12 cellular contexts compared by ENCODE assay signal in genomic region chr9:71549023-71549422, GRCh38.
DNase-seq lines count a peak whose midpoint lies in the region; ATAC-seq and TF ChIP-seq lines count a peak whose summit lies in the region.
"Had no signal": no experiment of that assay in that cellular context is flagged by ENCODE, and none has a peak within 500 bp of the region (broad histone marks: within the 10 kb centered on the region; RNA-seq: fewer than 3 reads in every experiment).

No MANE protein-coding gene starts in this region.

- H3K4me3 Mint-ChIP-seq in naive thymus-derived CD8-positive, alpha-beta T cell: no peak overlapping the region
- H3K4me3 Mint-ChIP-seq: activated naive CD8-positive, alpha-beta T cell treated with anti-CD3 and anti-CD28 coated beads for 36 hours had no signal

- peaks cover 15 to 35% (median 21%) of the 10 kb centered on the region in 5 donors for H3K27me3 Mint-ChIP-seq in naive thymus-derived CD8-positive, alpha-beta T cell

- POLR2A ChIA-PET in naive thymus-derived CD8-positive, alpha-beta T cell (lab: Charles Lee): no interaction called here

- no peak overlapping the region for H3K4me3 ChIP-seq in lower lobe of right lung
- H3K4me3 ChIP-seq: skin epidermis had no signal

- H3K9me3 Mint-ChIP-seq in naive thymus-derived CD8-positive, alpha-beta T cell: no peaks in the 10 kb centered on the region
- H3K9me3 Mint-ChIP-seq: activated naive CD8-positive, alpha-beta T cell treated with anti-CD3 and anti-CD28 coated beads for 36 hours had no signal

- no peaks in the 10 kb centered on the region for H3K36me3 Mint-ChIP-seq in naive thymus-derived CD8-positive, alpha-beta T cell
- H3K36me3 Mint-ChIP-seq: activated naive CD8-positive, alpha-beta T cell treated with anti-CD3 and anti-CD28 coated beads for 36 hours had no signal

- DNase-seq in CD1c-positive myeloid dendritic cell (ENCODE audit: extremely low spot score) (peak; percentile 44), lower lobe of right lung (no peak), ecto neural progenitor cell (ENCODE audit: low spot score) (no peak), D341Med (ENCODE audit: low spot score) (no peak)
- no peak for DNase-seq in naive thymus-derived CD8-positive, alpha-beta T cell
- DNase-seq: activated CD4-positive, alpha-beta T cell treated with anti-CD3 and anti-CD28 coated beads for 4 hours; activated naive CD8-positive, alpha-beta T cell treated with anti-CD3 and anti-CD28 coated beads for 36 hours; NCI-H2029 had no signal

- no peak for TF ChIP-seq CTCF in lower lobe of right lung (IDR thresholded peaks at IDR 0.05)

- peak; percentile 78 for ATAC-seq in GM19328 (IDR thresholded peaks at IDR 0.05; ENCODE audit: unreplicated experiment)
- peak; percentile 88 for ATAC-seq in HG02763 (IDR thresholded peaks at IDR 0.05; ENCODE audit: unreplicated experiment)
- peak; percentile 71 for ATAC-seq in HG03520 (IDR thresholded peaks at IDR 0.05; ENCODE audit: unreplicated experiment)
- ATAC-seq in lower lobe of right lung: no peak
- ATAC-seq in naive thymus-derived CD8-positive, alpha-beta T cell: no peak

- H3K4me1 Mint-ChIP-seq in naive thymus-derived CD8-positive, alpha-beta T cell: peaks cover 0 to 7% (median 1%) of the 10 kb centered on the region in 4 donors
- H3K4me1 Mint-ChIP-seq: activated naive CD8-positive, alpha-beta T cell treated with anti-CD3 and anti-CD28 coated beads for 36 hours had no signal

- H3K27ac Mint-ChIP-seq in naive thymus-derived CD8-positive, alpha-beta T cell: no peak overlapping the region
- H3K27ac Mint-ChIP-seq: activated naive CD8-positive, alpha-beta T cell treated with anti-CD3 and anti-CD28 coated beads for 36 hours had no signal

- H3K27ac ChIP-seq in lower lobe of right lung: no peak overlapping the region
- H3K27ac ChIP-seq: skin epidermis had no signal

- no peaks in the 10 kb centered on the region for H3K9me3 ChIP-seq in lower lobe of right lung

- H3K4me1 ChIP-seq in lower lobe of right lung: no peaks in the 10 kb centered on the region

- H3K27me3 ChIP-seq in lower lobe of right lung (ENCODE audit: low read depth): no peaks in the 10 kb centered on the region

- H3K36me3 ChIP-seq in lower lobe of right lung: no peaks in the 10 kb centered on the region

- intact Hi-C loops in lower lobe of right lung (cut with DNase I): no loop called here

Comparison
In these comparisons a context has a peak if more than half of its experiments do, and no peak if none do; other contexts are left out.
1. ATAC-seq: peak in GM19328 (single experiment), HG02763 (single experiment) and HG03520 (single experiment); none in lower lobe of right lung (0 of 2) and naive thymus-derived CD8-positive, alpha-beta T cell (0 of 2).